1 cellular context compared by ENCODE assay signal in the genomic region with DNA sequence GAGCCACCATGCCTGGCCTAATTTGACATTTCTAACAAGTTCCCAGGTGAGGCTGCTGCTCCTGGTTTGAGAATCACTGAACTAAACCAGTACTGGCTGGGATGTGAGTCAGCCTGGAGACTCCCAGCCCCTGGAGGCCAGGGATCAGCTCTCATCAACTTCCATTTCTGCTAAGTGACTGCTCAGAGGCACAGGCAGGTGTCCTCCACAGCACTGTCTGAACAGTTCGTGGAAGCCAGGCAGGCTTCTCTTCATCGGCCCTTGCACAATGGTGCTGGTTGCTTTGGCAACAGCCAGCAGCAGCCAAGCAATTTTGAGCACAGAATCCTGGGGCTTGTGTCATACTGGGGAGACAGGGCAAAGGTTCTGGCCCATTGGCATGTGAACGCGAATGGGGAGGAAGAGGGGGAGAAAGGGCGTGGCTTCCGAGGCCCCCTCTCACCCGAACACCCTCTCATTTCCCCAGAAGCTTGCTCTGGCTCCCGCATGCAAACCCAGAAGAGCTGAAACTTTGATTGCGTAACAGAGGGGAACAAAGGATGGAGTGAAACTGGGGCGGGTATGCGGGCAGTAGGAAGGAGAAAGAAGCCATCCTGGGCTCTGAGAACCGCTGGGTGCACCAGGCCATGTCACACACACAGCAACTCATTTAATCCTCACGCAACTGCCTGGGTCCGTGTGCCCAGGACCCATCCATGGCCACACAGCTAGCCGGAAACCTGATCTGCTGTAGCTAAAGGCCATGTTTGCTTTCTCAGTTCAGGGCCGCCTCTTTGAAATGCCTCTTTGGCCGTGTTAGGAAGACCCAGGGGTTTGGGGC.
TF ChIP-seq lines count a peak whose summit lies in the region.

No MANE protein-coding gene starts in this region.

TF ChIP-seq in HepG2, 621 proteins besides CTCF, POLR2A, EP300 and RAD21 (continued from another document and continues in another):
- TF ChIP-seq SMAD9 (CRISPR knock-in tag; IDR thresholded peaks at IDR 0.05) = no peak
- TF ChIP-seq ZNF432 (CRISPR knock-in tag; IDR thresholded peaks at IDR 0.05; ENCODE audit: borderline replicate concordance) = no peak
- peak; percentile 92 for TF ChIP-seq PTBP1 (IDR thresholded peaks at IDR 0.05; ENCODE audit: low read depth, low read length, poor library complexity, severe bottlenecking)
- 0 out of 2 replicates have a peak, but pooled peaks have one; percentile 12 for TF ChIP-seq ZNF441 (CRISPR knock-in tag; IDR thresholded peaks at IDR 0.05; ENCODE audit: borderline replicate concordance)
- TF ChIP-seq ZNF619 (CRISPR knock-in tag; IDR thresholded peaks at IDR 0.05) = no peak; the same call in 1 of the 2 replicates
- peak; percentile 79 for TF ChIP-seq RXRB (CRISPR knock-in tag; IDR thresholded peaks at IDR 0.05; ENCODE audit: borderline replicate concordance)
- no peak for TF ChIP-seq SMARCE1 (IDR thresholded peaks at IDR 0.05; ENCODE audit: borderline replicate concordance)
- TF ChIP-seq ZNF530 (CRISPR knock-in tag; IDR thresholded peaks at IDR 0.05; ENCODE audit: low read depth) = no peak
- TF ChIP-seq KDM4B (CRISPR knock-in tag; IDR thresholded peaks at IDR 0.05) = peak; percentile 74; the same call in 1 of the 2 replicates
- TF ChIP-seq MXI1 (IDR thresholded peaks at IDR 0.05; ENCODE audit: borderline replicate concordance, low read depth, low read length) = peak; percentile 94
- TF ChIP-seq HOXA3 (CRISPR knock-in tag; IDR thresholded peaks at IDR 0.05) = peak; percentile 16; the same call in 1 of the 2 replicates
- TF ChIP-seq RBM22 (optimal IDR thresholded peaks at IDR 0.05; ENCODE audit: low read length) = peak; percentile 98
- peak; percentile 36; the same call in 1 of the 2 replicates for TF ChIP-seq ZNF652 (CRISPR knock-in tag; IDR thresholded peaks at IDR 0.05; ENCODE audit: borderline replicate concordance, low read depth)
- no peak for TF ChIP-seq ZNF44 (CRISPR knock-in tag; IDR thresholded peaks at IDR 0.05)
- TF ChIP-seq, protein P1, sequence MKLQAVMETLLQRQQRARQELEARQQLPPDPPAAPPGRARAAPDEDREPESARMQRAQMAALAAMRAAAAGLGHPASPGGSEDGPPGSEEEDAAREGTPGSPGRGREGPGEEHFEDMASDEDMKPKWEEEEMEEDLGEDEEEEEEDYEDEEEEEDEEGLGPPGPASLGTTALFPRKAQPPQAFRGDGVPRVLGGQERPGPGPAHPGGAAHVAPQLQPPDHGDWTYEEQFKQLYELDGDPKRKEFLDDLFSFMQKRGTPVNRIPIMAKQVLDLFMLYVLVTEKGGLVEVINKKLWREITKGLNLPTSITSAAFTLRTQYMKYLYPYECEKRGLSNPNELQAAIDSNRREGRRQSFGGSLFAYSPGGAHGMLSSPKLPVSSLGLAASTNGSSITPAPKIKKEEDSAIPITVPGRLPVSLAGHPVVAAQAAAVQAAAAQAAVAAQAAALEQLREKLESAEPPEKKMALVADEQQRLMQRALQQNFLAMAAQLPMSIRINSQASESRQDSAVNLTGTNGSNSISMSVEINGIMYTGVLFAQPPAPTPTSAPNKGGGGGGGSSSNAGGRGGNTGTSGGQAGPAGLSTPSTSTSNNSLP (IDR thresholded peaks at IDR 0.05; ENCODE audit: low read depth, low read length) = peak; percentile 62
- TF ChIP-seq HMG20B (CRISPR knock-in tag; conservative IDR thresholded peaks at IDR 0.05) = no peak
- TF ChIP-seq, protein P2, sequence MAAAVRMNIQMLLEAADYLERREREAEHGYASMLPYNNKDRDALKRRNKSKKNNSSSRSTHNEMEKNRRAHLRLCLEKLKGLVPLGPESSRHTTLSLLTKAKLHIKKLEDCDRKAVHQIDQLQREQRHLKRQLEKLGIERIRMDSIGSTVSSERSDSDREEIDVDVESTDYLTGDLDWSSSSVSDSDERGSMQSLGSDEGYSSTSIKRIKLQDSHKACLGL (CRISPR knock-in tag; IDR thresholded peaks at IDR 0.05) = no peak
- TF ChIP-seq NFKBIZ (CRISPR knock-in tag; IDR thresholded peaks at IDR 0.05) = 0 out of 2 replicates have a peak, but pooled peaks have one; percentile 55
- TF ChIP-seq, protein P3, sequence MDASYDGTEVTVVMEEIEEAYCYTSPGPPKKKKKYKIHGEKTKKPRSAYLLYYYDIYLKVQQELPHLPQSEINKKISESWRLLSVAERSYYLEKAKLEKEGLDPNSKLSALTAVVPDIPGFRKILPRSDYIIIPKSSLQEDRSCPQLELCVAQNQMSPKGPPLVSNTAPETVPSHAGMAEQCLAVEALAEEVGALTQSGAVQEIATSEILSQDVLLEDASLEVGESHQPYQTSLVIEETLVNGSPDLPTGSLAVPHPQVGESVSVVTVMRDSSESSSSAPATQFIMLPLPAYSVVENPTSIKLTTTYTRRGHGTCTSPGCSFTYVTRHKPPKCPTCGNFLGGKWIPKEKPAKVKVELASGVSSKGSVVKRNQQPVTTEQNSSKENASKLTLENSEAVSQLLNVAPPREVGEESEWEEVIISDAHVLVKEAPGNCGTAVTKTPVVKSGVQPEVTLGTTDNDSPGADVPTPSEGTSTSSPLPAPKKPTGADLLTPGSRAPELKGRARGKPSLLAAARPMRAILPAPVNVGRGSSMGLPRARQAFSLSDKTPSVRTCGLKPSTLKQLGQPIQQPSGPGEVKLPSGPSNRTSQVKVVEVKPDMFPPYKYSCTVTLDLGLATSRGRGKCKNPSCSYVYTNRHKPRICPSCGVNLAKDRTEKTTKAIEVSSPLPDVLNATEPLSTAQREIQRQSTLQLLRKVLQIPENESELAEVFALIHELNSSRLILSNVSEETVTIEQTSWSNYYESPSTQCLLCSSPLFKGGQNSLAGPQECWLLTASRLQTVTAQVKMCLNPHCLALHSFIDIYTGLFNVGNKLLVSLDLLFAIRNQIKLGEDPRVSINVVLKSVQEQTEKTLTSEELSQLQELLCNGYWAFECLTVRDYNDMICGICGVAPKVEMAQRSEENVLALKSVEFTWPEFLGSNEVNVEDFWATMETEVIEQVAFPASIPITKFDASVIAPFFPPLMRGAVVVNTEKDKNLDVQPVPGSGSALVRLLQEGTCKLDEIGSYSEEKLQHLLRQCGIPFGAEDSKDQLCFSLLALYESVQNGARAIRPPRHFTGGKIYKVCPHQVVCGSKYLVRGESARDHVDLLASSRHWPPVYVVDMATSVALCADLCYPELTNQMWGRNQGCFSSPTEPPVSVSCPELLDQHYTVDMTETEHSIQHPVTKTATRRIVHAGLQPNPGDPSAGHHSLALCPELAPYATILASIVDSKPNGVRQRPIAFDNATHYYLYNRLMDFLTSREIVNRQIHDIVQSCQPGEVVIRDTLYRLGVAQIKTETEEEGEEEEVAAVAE (CRISPR knock-in tag; IDR thresholded peaks at IDR 0.05; ENCODE audit: borderline replicate concordance) = 0 out of 2 replicates have a peak, but pooled peaks have one; percentile 35
- peak; percentile 90 for TF ChIP-seq ZNF3 (CRISPR knock-in tag; IDR thresholded peaks at IDR 0.05)
- TF ChIP-seq, protein P4, sequence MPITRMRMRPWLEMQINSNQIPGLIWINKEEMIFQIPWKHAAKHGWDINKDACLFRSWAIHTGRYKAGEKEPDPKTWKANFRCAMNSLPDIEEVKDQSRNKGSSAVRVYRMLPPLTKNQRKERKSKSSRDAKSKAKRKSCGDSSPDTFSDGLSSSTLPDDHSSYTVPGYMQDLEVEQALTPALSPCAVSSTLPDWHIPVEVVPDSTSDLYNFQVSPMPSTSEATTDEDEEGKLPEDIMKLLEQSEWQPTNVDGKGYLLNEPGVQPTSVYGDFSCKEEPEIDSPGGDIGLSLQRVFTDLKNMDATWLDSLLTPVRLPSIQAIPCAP (CRISPR knock-in tag; IDR thresholded peaks at IDR 0.05; ENCODE audit: low read depth) = 0 out of 2 replicates have a peak, but pooled peaks have one; percentile 54
- TF ChIP-seq YY1 (IDR thresholded peaks at IDR 0.05; ENCODE audit: insufficient read depth, insufficient replicate concordance, low read depth, low read length) = peak; percentile 54
- no peak for TF ChIP-seq PRMT3 (CRISPR knock-in tag; IDR thresholded peaks at IDR 0.05; ENCODE audit: borderline replicate concordance, low read depth)
- TF ChIP-seq, protein P5, sequence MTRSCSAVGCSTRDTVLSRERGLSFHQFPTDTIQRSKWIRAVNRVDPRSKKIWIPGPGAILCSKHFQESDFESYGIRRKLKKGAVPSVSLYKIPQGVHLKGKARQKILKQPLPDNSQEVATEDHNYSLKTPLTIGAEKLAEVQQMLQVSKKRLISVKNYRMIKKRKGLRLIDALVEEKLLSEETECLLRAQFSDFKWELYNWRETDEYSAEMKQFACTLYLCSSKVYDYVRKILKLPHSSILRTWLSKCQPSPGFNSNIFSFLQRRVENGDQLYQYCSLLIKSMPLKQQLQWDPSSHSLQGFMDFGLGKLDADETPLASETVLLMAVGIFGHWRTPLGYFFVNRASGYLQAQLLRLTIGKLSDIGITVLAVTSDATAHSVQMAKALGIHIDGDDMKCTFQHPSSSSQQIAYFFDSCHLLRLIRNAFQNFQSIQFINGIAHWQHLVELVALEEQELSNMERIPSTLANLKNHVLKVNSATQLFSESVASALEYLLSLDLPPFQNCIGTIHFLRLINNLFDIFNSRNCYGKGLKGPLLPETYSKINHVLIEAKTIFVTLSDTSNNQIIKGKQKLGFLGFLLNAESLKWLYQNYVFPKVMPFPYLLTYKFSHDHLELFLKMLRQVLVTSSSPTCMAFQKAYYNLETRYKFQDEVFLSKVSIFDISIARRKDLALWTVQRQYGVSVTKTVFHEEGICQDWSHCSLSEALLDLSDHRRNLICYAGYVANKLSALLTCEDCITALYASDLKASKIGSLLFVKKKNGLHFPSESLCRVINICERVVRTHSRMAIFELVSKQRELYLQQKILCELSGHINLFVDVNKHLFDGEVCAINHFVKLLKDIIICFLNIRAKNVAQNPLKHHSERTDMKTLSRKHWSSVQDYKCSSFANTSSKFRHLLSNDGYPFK (CRISPR knock-in tag; IDR thresholded peaks at IDR 0.05; ENCODE audit: borderline replicate concordance) = peak; percentile 55
- TF ChIP-seq, protein P6, sequence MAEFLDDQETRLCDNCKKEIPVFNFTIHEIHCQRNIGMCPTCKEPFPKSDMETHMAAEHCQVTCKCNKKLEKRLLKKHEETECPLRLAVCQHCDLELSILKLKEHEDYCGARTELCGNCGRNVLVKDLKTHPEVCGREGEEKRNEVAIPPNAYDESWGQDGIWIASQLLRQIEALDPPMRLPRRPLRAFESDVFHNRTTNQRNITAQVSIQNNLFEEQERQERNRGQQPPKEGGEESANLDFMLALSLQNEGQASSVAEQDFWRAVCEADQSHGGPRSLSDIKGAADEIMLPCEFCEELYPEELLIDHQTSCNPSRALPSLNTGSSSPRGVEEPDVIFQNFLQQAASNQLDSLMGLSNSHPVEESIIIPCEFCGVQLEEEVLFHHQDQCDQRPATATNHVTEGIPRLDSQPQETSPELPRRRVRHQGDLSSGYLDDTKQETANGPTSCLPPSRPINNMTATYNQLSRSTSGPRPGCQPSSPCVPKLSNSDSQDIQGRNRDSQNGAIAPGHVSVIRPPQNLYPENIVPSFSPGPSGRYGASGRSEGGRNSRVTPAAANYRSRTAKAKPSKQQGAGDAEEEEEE (CRISPR knock-in tag; IDR thresholded peaks at IDR 0.05; ENCODE audit: borderline replicate concordance) = peak; percentile 28; the same call in 1 of the 2 replicates
- peak; percentile 61; the same call in 1 of the 2 replicates for TF ChIP-seq SMAD3 (CRISPR knock-in tag; IDR thresholded peaks at IDR 0.05)
- no peak; the same call in 1 of the 2 replicates for TF ChIP-seq ZBTB3 (CRISPR knock-in tag; IDR thresholded peaks at IDR 0.05; ENCODE audit: borderline replicate concordance, low read depth)
- TF ChIP-seq, protein P7, sequence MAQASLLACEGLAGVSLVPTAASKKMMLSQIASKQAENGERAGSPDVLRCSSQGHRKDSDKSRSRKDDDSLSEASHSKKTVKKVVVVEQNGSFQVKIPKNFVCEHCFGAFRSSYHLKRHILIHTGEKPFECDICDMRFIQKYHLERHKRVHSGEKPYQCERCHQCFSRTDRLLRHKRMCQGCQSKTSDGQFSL (CRISPR knock-in tag; IDR thresholded peaks at IDR 0.05) = peak; percentile 63; the same call in 1 of the 2 replicates
- no peak; the same call in 1 of the 2 replicates for TF ChIP-seq ZNF615 (CRISPR knock-in tag; IDR thresholded peaks at IDR 0.05; ENCODE audit: borderline replicate concordance)
- no peak for TF ChIP-seq ELF4 (CRISPR knock-in tag; IDR thresholded peaks at IDR 0.05; ENCODE audit: borderline replicate concordance)
- TF ChIP-seq ZNF598 (CRISPR knock-in tag; IDR thresholded peaks at IDR 0.05; ENCODE audit: borderline replicate concordance) = peak; percentile 88; the same call in 1 of the 2 replicates
- TF ChIP-seq SMC3 (IDR thresholded peaks at IDR 0.05; ENCODE audit: low read length) = peak; percentile 42
- TF ChIP-seq STAG1 (CRISPR knock-in tag; IDR thresholded peaks at IDR 0.05) = peak; percentile 7; the same call in 1 of the 2 replicates
- TF ChIP-seq SP1 (IDR thresholded peaks at IDR 0.05) = no peak
- TF ChIP-seq SP1 (CRISPR knock-in tag; IDR thresholded peaks at IDR 0.05) = peak; percentile 86; the same call in 1 of the 2 replicates
- TF ChIP-seq ZKSCAN1 (IDR thresholded peaks at IDR 0.05; ENCODE audit: low read length) = peak; percentile 61
- TF ChIP-seq, protein P8, sequence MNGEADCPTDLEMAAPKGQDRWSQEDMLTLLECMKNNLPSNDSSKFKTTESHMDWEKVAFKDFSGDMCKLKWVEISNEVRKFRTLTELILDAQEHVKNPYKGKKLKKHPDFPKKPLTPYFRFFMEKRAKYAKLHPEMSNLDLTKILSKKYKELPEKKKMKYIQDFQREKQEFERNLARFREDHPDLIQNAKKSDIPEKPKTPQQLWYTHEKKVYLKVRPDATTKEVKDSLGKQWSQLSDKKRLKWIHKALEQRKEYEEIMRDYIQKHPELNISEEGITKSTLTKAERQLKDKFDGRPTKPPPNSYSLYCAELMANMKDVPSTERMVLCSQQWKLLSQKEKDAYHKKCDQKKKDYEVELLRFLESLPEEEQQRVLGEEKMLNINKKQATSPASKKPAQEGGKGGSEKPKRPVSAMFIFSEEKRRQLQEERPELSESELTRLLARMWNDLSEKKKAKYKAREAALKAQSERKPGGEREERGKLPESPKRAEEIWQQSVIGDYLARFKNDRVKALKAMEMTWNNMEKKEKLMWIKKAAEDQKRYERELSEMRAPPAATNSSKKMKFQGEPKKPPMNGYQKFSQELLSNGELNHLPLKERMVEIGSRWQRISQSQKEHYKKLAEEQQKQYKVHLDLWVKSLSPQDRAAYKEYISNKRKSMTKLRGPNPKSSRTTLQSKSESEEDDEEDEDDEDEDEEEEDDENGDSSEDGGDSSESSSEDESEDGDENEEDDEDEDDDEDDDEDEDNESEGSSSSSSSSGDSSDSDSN (CRISPR knock-in tag; IDR thresholded peaks at IDR 0.05) = peak; percentile 71
- TF ChIP-seq ZNF468 (CRISPR knock-in tag; IDR thresholded peaks at IDR 0.05) = no peak
- TF ChIP-seq ZNF20 (CRISPR knock-in tag; IDR thresholded peaks at IDR 0.05) = no peak
- no peak for TF ChIP-seq PAF1 (CRISPR knock-in tag; IDR thresholded peaks at IDR 0.05)
- no peak for TF ChIP-seq SATB2 (CRISPR knock-in tag; IDR thresholded peaks at IDR 0.05)
- TF ChIP-seq ZNF724P (CRISPR knock-in tag; IDR thresholded peaks at IDR 0.05; ENCODE audit: borderline replicate concordance) = no peak; the same call in 1 of the 2 replicates
- TF ChIP-seq ZNF550 (CRISPR knock-in tag; IDR thresholded peaks at IDR 0.05; ENCODE audit: borderline replicate concordance) = no peak
- TF ChIP-seq ZNF382 (CRISPR knock-in tag; IDR thresholded peaks at IDR 0.05; ENCODE audit: borderline replicate concordance) = no peak
- TF ChIP-seq MYC (CRISPR knock-in tag; IDR thresholded peaks at IDR 0.05; ENCODE audit: borderline replicate concordance) = peak; percentile 75; the same call in 1 of the 2 replicates
- TF ChIP-seq ZSCAN12 (CRISPR knock-in tag; IDR thresholded peaks at IDR 0.05) = no peak
- TF ChIP-seq MLLT10 (CRISPR knock-in tag; IDR thresholded peaks at IDR 0.05) = no peak
- TF ChIP-seq NFATC3 (CRISPR knock-in tag; IDR thresholded peaks at IDR 0.05) = 0 out of 2 replicates have a peak, but pooled peaks have one; percentile 15
- TF ChIP-seq CEBPG (CRISPR knock-in tag; IDR thresholded peaks at IDR 0.05) = peak; percentile 95
- TF ChIP-seq TBX2 (CRISPR knock-in tag; IDR thresholded peaks at IDR 0.05; ENCODE audit: borderline replicate concordance) = peak; percentile 88
